In genomic region chr9:74284596-74284995, GRCh38 we compare ENCODE assay signal across 26 cellular contexts.
DNase-seq lines count a peak whose midpoint lies in the region; ATAC-seq and TF ChIP-seq lines count a peak whose summit lies in the region.
"Had no signal": no experiment of that assay in that cellular context is flagged by ENCODE, and none has a peak within 500 bp of the region (broad histone marks: within the 10 kb centered on the region; RNA-seq: fewer than 3 reads in every experiment).

No MANE protein-coding gene starts in this region.

- H3K4me3 Mint-ChIP-seq in WTC11, result no peak overlapping the region
- H3K4me3 Mint-ChIP-seq: activated CD8-positive, alpha-beta memory T cell treated with anti-CD3 and anti-CD28 coated beads, Interleukin-2, amount 10 ng/mL, durations not matched to agents 7 days and 5 days; activated naive CD4-positive, alpha-beta T cell treated with anti-CD3 and anti-CD28 coated beads, Interleukin-2, amount 10 ng/mL, durations not matched to agents 7 days and 5 days; effector memory CD8-positive, alpha-beta T cell; HFFc6; nephron progenitor cell; T-helper 2 cell treated with Interferon-gamma antibody and Interleukin-4, amounts not matched to agents 5 μg/mL and 100 μg/mL, for 36 hours had no signal

- TF ChIP-seq CTCF in WTC11 (IDR thresholded peaks at IDR 0.05), result no peak

- H3K27ac ChIP-seq in BLaER1, result peak overlapping the region; percentile 85
- H3K27ac ChIP-seq: colonic mucosa, heart right ventricle, ovary, PC-9, right atrium auricular region had no signal

- H3K27me3 ChIP-seq in BLaER1, result no peaks in the 10 kb centered on the region
- H3K27me3 ChIP-seq: colonic mucosa, heart right ventricle, ovary, right atrium auricular region, tibial artery had no signal

- ATAC-seq in WTC11, result no peak
- ATAC-seq: activated CD8-positive, alpha-beta memory T cell treated with anti-CD3 and anti-CD28 coated beads, Interleukin-2, amount 10 ng/mL, durations not matched to agents 7 days and 5 days; effector memory CD8-positive, alpha-beta T cell; heart right ventricle; Right ventricle myocardium inferior had no signal

- H3K36me3 ChIP-seq in BLaER1, result peaks cover 13% of the 10 kb centered on the region
- H3K36me3 ChIP-seq: colonic mucosa, heart right ventricle, ovary, right atrium auricular region, tibial artery had no signal

- peak overlapping the region; percentile 4 for H3K4me2 ChIP-seq in BLaER1
- H3K4me2 ChIP-seq: PC-9, smooth muscle cell had no signal

- CTCF ChIA-PET in HEK293T (lab: Yijun Ruan, JAX), result no interaction called here
- CTCF ChIA-PET in WTC11 (lab: Charles Lee), result interaction anchor here (1.0 kb wide), 1 partner anchor 212 kb away, joined by 4 read pairs; no protein-coding TSS in a partner anchor

- H3K27me3 Mint-ChIP-seq in WTC11 (ENCODE audit: low read depth), result no peaks in the 10 kb centered on the region
- H3K27me3 Mint-ChIP-seq: activated CD8-positive, alpha-beta memory T cell treated with anti-CD3 and anti-CD28 coated beads, Interleukin-2, amount 10 ng/mL, durations not matched to agents 7 days and 5 days; activated naive CD4-positive, alpha-beta T cell treated with anti-CD3 and anti-CD28 coated beads, Interleukin-2, amount 10 ng/mL, durations not matched to agents 7 days and 5 days; effector memory CD8-positive, alpha-beta T cell had no signal

- DNase-seq in H4 (ENCODE audit: low spot score) (peak; percentile 9), SK-N-DZ (ENCODE audit: low spot score) (peak; percentile 18), fibroblast of gingiva (ENCODE audit: low read depth) (peak; percentile 16), HEK293T (ENCODE audit: extremely low spot score) (no peak), WTC11 (ENCODE audit: low spot score) (no peak), mucosa of gallbladder (ENCODE audit: low spot score) (no peak)
- DNase-seq: activated CD8-positive, alpha-beta memory T cell treated with anti-CD3 and anti-CD28 coated beads, Interleukin-2, amount 10 ng/mL, durations not matched to agents 7 days and 5 days; activated naive CD4-positive, alpha-beta T cell treated with anti-CD3 and anti-CD28 coated beads, Interleukin-2, amount 10 ng/mL, durations not matched to agents 7 days and 5 days; C1 segment of cervical spinal cord; Caco-2; colonic mucosa; effector memory CD8-positive, alpha-beta T cell; heart right ventricle; HFFc6; NCI-H1930; nephron progenitor cell; ovary; PC-9; stimulated activated CD4-positive, alpha-beta T cell treated with anti-CD3 and anti-CD28 coated beads, Interleukin-1b, Interleukin-23, amount 100 ng/mL, for 48 hours; stimulated activated CD8-positive, alpha-beta memory T cell treated with anti-CD3 and anti-CD28 coated beads, Interleukin-4, amount 100 ng/mL, for 48 hours; tibial artery had no signal

- POLR2A ChIA-PET in HEK293T (lab: Yijun Ruan, JAX) (no interaction called here), WTC11 (lab: Charles Lee) (no interaction called here)

- no peak overlapping the region for H3K27ac Mint-ChIP-seq in WTC11
- H3K27ac Mint-ChIP-seq: activated CD8-positive, alpha-beta memory T cell treated with anti-CD3 and anti-CD28 coated beads, Interleukin-2, amount 10 ng/mL, durations not matched to agents 7 days and 5 days; activated naive CD4-positive, alpha-beta T cell treated with anti-CD3 and anti-CD28 coated beads, Interleukin-2, amount 10 ng/mL, durations not matched to agents 7 days and 5 days; effector memory CD8-positive, alpha-beta T cell; HFFc6; nephron progenitor cell; T-helper 2 cell treated with Interferon-gamma antibody and Interleukin-4, amounts not matched to agents 5 μg/mL and 100 μg/mL, for 36 hours had no signal

- H3K9me3 Mint-ChIP-seq in WTC11, result peaks cover 6% of the 10 kb centered on the region
- H3K9me3 Mint-ChIP-seq: activated naive CD4-positive, alpha-beta T cell treated with anti-CD3 and anti-CD28 coated beads, Interleukin-2, amount 10 ng/mL, durations not matched to agents 7 days and 5 days; nephron progenitor cell had no signal

- peaks cover 59% of the 10 kb centered on the region for H3K4me1 ChIP-seq in BLaER1
- H3K4me1 ChIP-seq: Caco-2, colonic mucosa, heart right ventricle, right atrium auricular region had no signal

- H3K9me3 ChIP-seq in BLaER1, result no peaks in the 10 kb centered on the region; the same call in 1 of the 2 replicates
- H3K9me3 ChIP-seq: Caco-2, colonic mucosa, heart right ventricle, ovary, right atrium auricular region, tibial artery had no signal

- H3K4me1 Mint-ChIP-seq in WTC11, result peaks cover 18% of the 10 kb centered on the region

- H3K36me3 Mint-ChIP-seq in WTC11, result no peaks in the 10 kb centered on the region
- H3K36me3 Mint-ChIP-seq: activated CD8-positive, alpha-beta memory T cell treated with anti-CD3 and anti-CD28 coated beads, Interleukin-2, amount 10 ng/mL, durations not matched to agents 7 days and 5 days; activated naive CD4-positive, alpha-beta T cell treated with anti-CD3 and anti-CD28 coated beads, Interleukin-2, amount 10 ng/mL, durations not matched to agents 7 days and 5 days had no signal

- H3K9ac ChIP-seq in BLaER1, result no peak overlapping the region

- H4K20me1 ChIP-seq in BLaER1, result no peaks in the 10 kb centered on the region

- H3K4me3 ChIP-seq in BLaER1, result no peak overlapping the region
- H3K4me3 ChIP-seq: colonic mucosa, heart right ventricle, ovary, PC-9, right atrium auricular region, smooth muscle cell, tibial artery had no signal

TF ChIP-seq in HEK293T, 16 proteins besides CTCF, POLR2A, EP300 and RAD21:
- no peak for TF ChIP-seq SP1 (IDR thresholded peaks at IDR 0.05)
- TF ChIP-seq FOXK2 (IDR thresholded peaks at IDR 0.05), result no peak
- no peak for TF ChIP-seq NFRKB (IDR thresholded peaks at IDR 0.05)
- TF ChIP-seq TARDBP (IDR thresholded peaks at IDR 0.05), result no peak
- TF ChIP-seq ARNT (IDR thresholded peaks at IDR 0.05), result no peak
- no peak for TF ChIP-seq FOXA1 (IDR thresholded peaks at IDR 0.05)
- no peak for TF ChIP-seq LEF1 (IDR thresholded peaks at IDR 0.05; ENCODE audit: borderline replicate concordance)

TF ChIP-seq in WTC11, 78 proteins besides CTCF, POLR2A, EP300 and RAD21 (continues in another document):
- no peak for TF ChIP-seq IRF2 (CRISPR knock-in tag; IDR thresholded peaks at IDR 0.05; ENCODE audit: borderline replicate concordance, low read depth)
- TF ChIP-seq ZNF138 (CRISPR knock-in tag; conservative IDR thresholded peaks at IDR 0.05), result no peak
- no peak for TF ChIP-seq KAT7 (CRISPR knock-in tag; IDR thresholded peaks at IDR 0.05; ENCODE audit: borderline replicate concordance)
- TF ChIP-seq AFF4 (CRISPR knock-in tag; IDR thresholded peaks at IDR 0.05; ENCODE audit: borderline replicate concordance), result no peak
- no peak for TF ChIP-seq NFYB (CRISPR knock-in tag; conservative IDR thresholded peaks at IDR 0.05; ENCODE audit: low read depth)
- TF ChIP-seq RELA (CRISPR knock-in tag; IDR thresholded peaks at IDR 0.05; ENCODE audit: borderline replicate concordance), result no peak
- TF ChIP-seq IRF1 (CRISPR knock-in tag; IDR thresholded peaks at IDR 0.05), result no peak
- TF ChIP-seq MYBL2 (CRISPR knock-in tag; IDR thresholded peaks at IDR 0.05), result no peak
- no peak for TF ChIP-seq EMX1 (CRISPR knock-in tag; IDR thresholded peaks at IDR 0.05)
- TF ChIP-seq GTF2I (CRISPR knock-in tag; conservative IDR thresholded peaks at IDR 0.05), result no peak
- TF ChIP-seq FOXK1 (CRISPR knock-in tag; IDR thresholded peaks at IDR 0.05), result no peak
- TF ChIP-seq PRRX2 (CRISPR knock-in tag; IDR thresholded peaks at IDR 0.05), result no peak
- TF ChIP-seq MLX (CRISPR knock-in tag; IDR thresholded peaks at IDR 0.05), result no peak
- no peak for TF ChIP-seq NFATC4 (CRISPR knock-in tag; IDR thresholded peaks at IDR 0.05)

Comparison
In these comparisons a context has a peak if more than half of its experiments do, and no peak if none do; other contexts are left out.
1. DNase-seq: peak in H4 (single experiment), SK-N-DZ (single experiment) and fibroblast of gingiva (single experiment); none in HEK293T (single experiment), WTC11 (single experiment) and mucosa of gallbladder (single experiment).